In genomic region chr4:109735566-109736454, GRCh38 we compare ENCODE assay signal across 1 cellular context.
TF ChIP-seq lines count a peak whose summit lies in the region.

No MANE protein-coding gene starts in this region.

TF ChIP-seq in K562, 482 proteins besides CTCF, POLR2A, EP300 and RAD21 (continued from another document and continues in another):
- TF ChIP-seq ZNF280A (IDR thresholded peaks at IDR 0.05; ENCODE audit: low read depth, partially characterized antibody) (no peak), FOXJ3 (CRISPR knock-in tag; IDR thresholded peaks at IDR 0.05) (no peak), CBX1 (IDR thresholded peaks at IDR 0.05; ENCODE audit: low read depth) (no peak), HMG20A (CRISPR knock-in tag; conservative IDR thresholded peaks at IDR 0.05) (no peak), U2AF1 (optimal IDR thresholded peaks at IDR 0.05; ENCODE audit: low read depth, low read length) (no peak), ZNF445 (CRISPR knock-in tag; IDR thresholded peaks at IDR 0.05; ENCODE audit: low read depth) (no peak), POLR2H (tag; IDR thresholded peaks at IDR 0.05; ENCODE audit: low read depth) (no peak), NFIX (CRISPR knock-in tag; IDR thresholded peaks at IDR 0.05; ENCODE audit: low read depth) (no peak), HDAC2 (IDR thresholded peaks at IDR 0.05) (peak; percentile 80), KLF10 (CRISPR knock-in tag; IDR thresholded peaks at IDR 0.05) (no peak), ZNF347 (CRISPR knock-in tag; IDR thresholded peaks at IDR 0.05; ENCODE audit: low read depth) (no peak), POLR3G (IDR thresholded peaks at IDR 0.05; ENCODE audit: extremely low read depth, insufficient read length, insufficient replicate concordance) (no peak), TEAD4 (IDR thresholded peaks at IDR 0.05; ENCODE audit: low read length) (peak; percentile 69; the same call in 1 of the 2 replicates), TEAD4 (CRISPR knock-in tag; IDR thresholded peaks at IDR 0.05; ENCODE audit: borderline replicate concordance) (no peak), SAP30 (IDR thresholded peaks at IDR 0.05; ENCODE audit: borderline replicate concordance, insufficient read depth, low read depth, low read length, poor library complexity, severe bottlenecking) (no peak), POLR3A (IDR thresholded peaks at IDR 0.05; ENCODE audit: borderline replicate concordance, extremely low read depth, insufficient read depth, insufficient read length) (no peak), ZNF717 (CRISPR knock-in tag; IDR thresholded peaks at IDR 0.05) (0 out of 2 replicates have a peak, but pooled peaks have one; percentile 33), E2F5 (CRISPR knock-in tag; IDR thresholded peaks at IDR 0.05) (no peak), FOXA3 (CRISPR knock-in tag; conservative IDR thresholded peaks at IDR 0.05 in 1 of 2, IDR thresholded peaks at IDR 0.05 in 1 of 2) (no peak), ZNF696 (CRISPR knock-in tag; conservative IDR thresholded peaks at IDR 0.05) (no peak), HLTF (IDR thresholded peaks at IDR 0.05) (no peak), SMAD3 (CRISPR knock-in tag; conservative IDR thresholded peaks at IDR 0.05) (no peak), TRIM24 (IDR thresholded peaks at IDR 0.05) (peak in 1 of 2 experiments; percentile 74; a peak in 2 of 4 replicates), NCOA1 (IDR thresholded peaks at IDR 0.05; ENCODE audit: low read depth) (peak; percentile 33; the same call in 1 of the 2 replicates), ARID3A (IDR thresholded peaks at IDR 0.05; ENCODE audit: borderline replicate concordance, low read depth, low read length) (no peak; the same call in 1 of the 2 replicates), DLX4 (CRISPR knock-in tag; IDR thresholded peaks at IDR 0.05) (no peak), TFAP4 (CRISPR knock-in tag; IDR thresholded peaks at IDR 0.05; ENCODE audit: borderline replicate concordance) (peak; percentile 23; the same call in 1 of the 2 replicates), RFX1 (IDR thresholded peaks at IDR 0.05) (peak; percentile 88), ZNF583 (CRISPR knock-in tag; IDR thresholded peaks at IDR 0.05) (no peak), USF2 (CRISPR knock-in tag; IDR thresholded peaks at IDR 0.05) (no peak), GTF2E2 (tag; IDR thresholded peaks at IDR 0.05) (no peak), FOXA1 (IDR thresholded peaks at IDR 0.05; ENCODE audit: borderline replicate concordance) (no peak), ILK (tag; IDR thresholded peaks at IDR 0.05; ENCODE audit: borderline replicate concordance, low read depth) (no peak), TCFL5 (CRISPR knock-in tag; conservative IDR thresholded peaks at IDR 0.05) (no peak), ZKSCAN1 (IDR thresholded peaks at IDR 0.05; ENCODE audit: low read depth, low read length) (no peak), CSDE1 (IDR thresholded peaks at IDR 0.05) (no peak), SNIP1 (IDR thresholded peaks at IDR 0.05; ENCODE audit: low read depth) (no peak), MCM3 (IDR thresholded peaks at IDR 0.05) (no peak), KDM1A (IDR thresholded peaks at IDR 0.05) (peak; percentile 51 to 74; a peak in 3 of 4 replicates), ZNF133 (CRISPR knock-in tag; IDR thresholded peaks at IDR 0.05) (no peak), CHD4 (IDR thresholded peaks at IDR 0.05; ENCODE audit: insufficient read depth, insufficient replicate concordance, low read depth, low read length, poor library complexity, severe bottlenecking) (no peak), HNRNPLL (IDR thresholded peaks at IDR 0.05; ENCODE audit: low read depth, low read length, poor library complexity, severe bottlenecking) (no peak), MYNN (IDR thresholded peaks at IDR 0.05) (no peak), MYNN (CRISPR knock-in tag; IDR thresholded peaks at IDR 0.05) (no peak), HOXB6 (CRISPR knock-in tag; IDR thresholded peaks at IDR 0.05; ENCODE audit: borderline replicate concordance) (no peak)
- TF ChIP-seq, protein P1, sequence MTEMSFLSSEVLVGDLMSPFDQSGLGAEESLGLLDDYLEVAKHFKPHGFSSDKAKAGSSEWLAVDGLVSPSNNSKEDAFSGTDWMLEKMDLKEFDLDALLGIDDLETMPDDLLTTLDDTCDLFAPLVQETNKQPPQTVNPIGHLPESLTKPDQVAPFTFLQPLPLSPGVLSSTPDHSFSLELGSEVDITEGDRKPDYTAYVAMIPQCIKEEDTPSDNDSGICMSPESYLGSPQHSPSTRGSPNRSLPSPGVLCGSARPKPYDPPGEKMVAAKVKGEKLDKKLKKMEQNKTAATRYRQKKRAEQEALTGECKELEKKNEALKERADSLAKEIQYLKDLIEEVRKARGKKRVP (CRISPR knock-in tag; IDR thresholded peaks at IDR 0.05): no peak
- TF ChIP-seq, protein P2, sequence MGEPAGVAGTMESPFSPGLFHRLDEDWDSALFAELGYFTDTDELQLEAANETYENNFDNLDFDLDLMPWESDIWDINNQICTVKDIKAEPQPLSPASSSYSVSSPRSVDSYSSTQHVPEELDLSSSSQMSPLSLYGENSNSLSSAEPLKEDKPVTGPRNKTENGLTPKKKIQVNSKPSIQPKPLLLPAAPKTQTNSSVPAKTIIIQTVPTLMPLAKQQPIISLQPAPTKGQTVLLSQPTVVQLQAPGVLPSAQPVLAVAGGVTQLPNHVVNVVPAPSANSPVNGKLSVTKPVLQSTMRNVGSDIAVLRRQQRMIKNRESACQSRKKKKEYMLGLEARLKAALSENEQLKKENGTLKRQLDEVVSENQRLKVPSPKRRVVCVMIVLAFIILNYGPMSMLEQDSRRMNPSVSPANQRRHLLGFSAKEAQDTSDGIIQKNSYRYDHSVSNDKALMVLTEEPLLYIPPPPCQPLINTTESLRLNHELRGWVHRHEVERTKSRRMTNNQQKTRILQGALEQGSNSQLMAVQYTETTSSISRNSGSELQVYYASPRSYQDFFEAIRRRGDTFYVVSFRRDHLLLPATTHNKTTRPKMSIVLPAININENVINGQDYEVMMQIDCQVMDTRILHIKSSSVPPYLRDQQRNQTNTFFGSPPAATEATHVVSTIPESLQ (CRISPR knock-in tag; IDR thresholded peaks at IDR 0.05): no peak
- TF ChIP-seq, protein P3, sequence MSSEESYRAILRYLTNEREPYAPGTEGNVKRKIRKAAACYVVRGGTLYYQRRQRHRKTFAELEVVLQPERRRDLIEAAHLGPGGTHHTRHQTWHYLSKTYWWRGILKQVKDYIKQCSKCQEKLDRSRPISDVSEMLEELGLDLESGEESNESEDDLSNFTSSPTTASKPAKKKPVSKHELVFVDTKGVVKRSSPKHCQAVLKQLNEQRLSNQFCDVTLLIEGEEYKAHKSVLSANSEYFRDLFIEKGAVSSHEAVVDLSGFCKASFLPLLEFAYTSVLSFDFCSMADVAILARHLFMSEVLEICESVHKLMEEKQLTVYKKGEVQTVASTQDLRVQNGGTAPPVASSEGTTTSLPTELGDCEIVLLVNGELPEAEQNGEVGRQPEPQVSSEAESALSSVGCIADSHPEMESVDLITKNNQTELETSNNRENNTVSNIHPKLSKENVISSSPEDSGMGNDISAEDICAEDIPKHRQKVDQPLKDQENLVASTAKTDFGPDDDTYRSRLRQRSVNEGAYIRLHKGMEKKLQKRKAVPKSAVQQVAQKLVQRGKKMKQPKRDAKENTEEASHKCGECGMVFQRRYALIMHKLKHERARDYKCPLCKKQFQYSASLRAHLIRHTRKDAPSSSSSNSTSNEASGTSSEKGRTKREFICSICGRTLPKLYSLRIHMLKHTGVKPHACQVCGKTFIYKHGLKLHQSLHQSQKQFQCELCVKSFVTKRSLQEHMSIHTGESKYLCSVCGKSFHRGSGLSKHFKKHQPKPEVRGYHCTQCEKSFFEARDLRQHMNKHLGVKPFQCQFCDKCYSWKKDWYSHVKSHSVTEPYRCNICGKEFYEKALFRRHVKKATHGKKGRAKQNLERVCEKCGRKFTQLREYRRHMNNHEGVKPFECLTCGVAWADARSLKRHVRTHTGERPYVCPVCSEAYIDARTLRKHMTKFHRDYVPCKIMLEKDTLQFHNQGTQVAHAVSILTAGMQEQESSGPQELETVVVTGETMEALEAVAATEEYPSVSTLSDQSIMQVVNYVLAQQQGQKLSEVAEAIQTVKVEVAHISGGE (CRISPR knock-in tag; IDR thresholded peaks at IDR 0.05): peak in 1 of 3 experiments; percentile 32; a peak in 1 of 6 replicates
- TF ChIP-seq, protein P4, sequence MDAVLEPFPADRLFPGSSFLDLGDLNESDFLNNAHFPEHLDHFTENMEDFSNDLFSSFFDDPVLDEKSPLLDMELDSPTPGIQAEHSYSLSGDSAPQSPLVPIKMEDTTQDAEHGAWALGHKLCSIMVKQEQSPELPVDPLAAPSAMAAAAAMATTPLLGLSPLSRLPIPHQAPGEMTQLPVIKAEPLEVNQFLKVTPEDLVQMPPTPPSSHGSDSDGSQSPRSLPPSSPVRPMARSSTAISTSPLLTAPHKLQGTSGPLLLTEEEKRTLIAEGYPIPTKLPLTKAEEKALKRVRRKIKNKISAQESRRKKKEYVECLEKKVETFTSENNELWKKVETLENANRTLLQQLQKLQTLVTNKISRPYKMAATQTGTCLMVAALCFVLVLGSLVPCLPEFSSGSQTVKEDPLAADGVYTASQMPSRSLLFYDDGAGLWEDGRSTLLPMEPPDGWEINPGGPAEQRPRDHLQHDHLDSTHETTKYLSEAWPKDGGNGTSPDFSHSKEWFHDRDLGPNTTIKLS (IDR thresholded peaks at IDR 0.05; ENCODE audit: borderline replicate concordance, low read depth): no peak
- TF ChIP-seq, protein P5, sequence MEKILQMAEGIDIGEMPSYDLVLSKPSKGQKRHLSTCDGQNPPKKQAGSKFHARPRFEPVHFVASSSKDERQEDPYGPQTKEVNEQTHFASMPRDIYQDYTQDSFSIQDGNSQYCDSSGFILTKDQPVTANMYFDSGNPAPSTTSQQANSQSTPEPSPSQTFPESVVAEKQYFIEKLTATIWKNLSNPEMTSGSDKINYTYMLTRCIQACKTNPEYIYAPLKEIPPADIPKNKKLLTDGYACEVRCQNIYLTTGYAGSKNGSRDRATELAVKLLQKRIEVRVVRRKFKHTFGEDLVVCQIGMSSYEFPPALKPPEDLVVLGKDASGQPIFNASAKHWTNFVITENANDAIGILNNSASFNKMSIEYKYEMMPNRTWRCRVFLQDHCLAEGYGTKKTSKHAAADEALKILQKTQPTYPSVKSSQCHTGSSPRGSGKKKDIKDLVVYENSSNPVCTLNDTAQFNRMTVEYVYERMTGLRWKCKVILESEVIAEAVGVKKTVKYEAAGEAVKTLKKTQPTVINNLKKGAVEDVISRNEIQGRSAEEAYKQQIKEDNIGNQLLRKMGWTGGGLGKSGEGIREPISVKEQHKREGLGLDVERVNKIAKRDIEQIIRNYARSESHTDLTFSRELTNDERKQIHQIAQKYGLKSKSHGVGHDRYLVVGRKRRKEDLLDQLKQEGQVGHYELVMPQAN (IDR thresholded peaks at IDR 0.05; ENCODE audit: borderline replicate concordance): no peak
